Comparison of ENCODE assay signal across 8 cellular contexts in genomic region chr15:78541744-78542034, GRCh38. TPM values are rescaled to one million over a fixed set of nuclear protein-coding genes. Genes with fewer than 3 reads are reported as not detected.
DNase-seq lines count a peak whose midpoint lies in the region; ATAC-seq and TF ChIP-seq lines count a peak whose summit lies in the region.

No MANE protein-coding gene starts in this region.

- H3K4me1 ChIP-seq in ascending aorta: peaks cover 0 to 11% of the 10 kb centered on the region in 2 donors
- peaks cover 0 to 21% (median 11%) of the 10 kb centered on the region in 4 donors for H3K4me1 ChIP-seq in liver (ENCODE audit: control insufficient read depth in 4 of 4, insufficient read depth in 4 of 4, low read length in 3 of 4)
- peaks cover 4% of the 10 kb centered on the region for H3K4me1 ChIP-seq in thymus (ENCODE audit: control insufficient read depth, insufficient read depth, low read length)

- ATAC-seq in HG02588 (IDR thresholded peaks at IDR 0.05; ENCODE audit: unreplicated experiment): no peak

- H3K9me3 Mint-ChIP-seq in activated naive CD4-positive, alpha-beta T cell treated with anti-CD3 and anti-CD28 coated beads, Interleukin-2, amount 10 ng/mL, durations not matched to agents 7 days and 5 days: no peaks in the 10 kb centered on the region

- no peak for DNase-seq in activated naive CD4-positive, alpha-beta T cell treated with anti-CD3 and anti-CD28 coated beads, Interleukin-2, amount 10 ng/mL, durations not matched to agents 7 days and 5 days
- no peak for DNase-seq in activated naive CD4-positive, alpha-beta T cell treated with anti-CD3 and anti-CD28 coated beads, Interleukin-2, amount 50 U/mL, for 16 hours
- DNase-seq in ascending aorta (ENCODE audit: low spot score in 2 of 2) (no peak), NCI-H1048 (lab: John Stamatoyannopoulos, UW) (no peak), SKM-1 (lab: John Stamatoyannopoulos, UW; ENCODE audit: unreplicated experiment) (no peak)

- H3K36me3 ChIP-seq in ascending aorta (peaks cover 29 to 34% of the 10 kb centered on the region in 2 donors), liver (ENCODE audit: control insufficient read depth in 4 of 4, insufficient read depth in 3 of 4, low read depth in 1 of 4, low read length in 3 of 4) (peaks cover 6 to 33% (median 29%) of the 10 kb centered on the region in 4 donors), thymus (ENCODE audit: control insufficient read depth, insufficient read depth) (peaks cover 12% of the 10 kb centered on the region)

- CTCF ChIA-PET in activated naive CD4-positive, alpha-beta T cell treated with anti-CD3 and anti-CD28 coated beads, Interleukin-2, amount 10 ng/mL, durations not matched to agents 7 days and 5 days (lab: Charles Lee): interaction anchor here (0.7 kb wide), 1 partner anchor 9 kb away, joined by 3 read pairs; no protein-coding TSS in a partner anchor

- H3K9me3 ChIP-seq in ascending aorta (no peaks in the 10 kb centered on the region), liver (ENCODE audit: control insufficient read depth in 4 of 4, low read length in 3 of 4) (no peaks in the 10 kb centered on the region), thymus (ENCODE audit: control insufficient read depth) (no peaks in the 10 kb centered on the region)

- H3K27me3 ChIP-seq in ascending aorta: no peaks in the 10 kb centered on the region
- no peaks in the 10 kb centered on the region for H3K27me3 ChIP-seq in liver (ENCODE audit: control insufficient read depth in 4 of 4, insufficient read depth in 4 of 4, low read length in 3 of 4)
- no peaks in the 10 kb centered on the region for H3K27me3 ChIP-seq in thymus (ENCODE audit: control insufficient read depth, insufficient read depth)

- no peak for TF ChIP-seq RAD21 in liver (IDR thresholded peaks at IDR 0.05)

- no peak for TF ChIP-seq CTCF in ascending aorta (IDR thresholded peaks at IDR 0.05)
- TF ChIP-seq CTCF in liver (IDR thresholded peaks at IDR 0.05; ENCODE audit: low read depth, low read length, missing input control): no peak

- peaks cover 43% of the 10 kb centered on the region for H3K36me3 Mint-ChIP-seq in activated naive CD4-positive, alpha-beta T cell treated with anti-CD3 and anti-CD28 coated beads, Interleukin-2, amount 10 ng/mL, durations not matched to agents 7 days and 5 days

- peaks cover 41% of the 10 kb centered on the region for H3K4me1 Mint-ChIP-seq in activated naive CD4-positive, alpha-beta T cell treated with anti-CD3 and anti-CD28 coated beads, Interleukin-2, amount 10 ng/mL, durations not matched to agents 7 days and 5 days

- 18% methylated on average over 1 of the region's 1 CpG for WGBS in liver
- WGBS in thymus: 67% methylated on average over 1 of the region's 1 CpG

- H3K4me3 Mint-ChIP-seq in activated naive CD4-positive, alpha-beta T cell treated with anti-CD3 and anti-CD28 coated beads, Interleukin-2, amount 10 ng/mL, durations not matched to agents 7 days and 5 days: peak overlapping the region; percentile 94

- peaks cover 8% of the 10 kb centered on the region for H3K27me3 Mint-ChIP-seq in activated naive CD4-positive, alpha-beta T cell treated with anti-CD3 and anti-CD28 coated beads, Interleukin-2, amount 10 ng/mL, durations not matched to agents 7 days and 5 days

- peak overlapping the region; percentile 97 for H3K27ac Mint-ChIP-seq in activated naive CD4-positive, alpha-beta T cell treated with anti-CD3 and anti-CD28 coated beads, Interleukin-2, amount 10 ng/mL, durations not matched to agents 7 days and 5 days

- intact Hi-C loops in ascending aorta (cut with DNase I): no loop called here

- H3K9ac ChIP-seq in liver (ENCODE audit: low read depth in 1 of 2, low read length in 2 of 2): peak overlapping the region; percentile 98 to 100

- H3K27ac ChIP-seq in ascending aorta (no peak overlapping the region), liver (ENCODE audit: low read depth in 1 of 2, low read length in 2 of 2) (no peak overlapping the region), thymus (ENCODE audit: low read depth) (no peak overlapping the region)

- H3K4me3 ChIP-seq in ascending aorta (peak overlapping the region; percentile 76 to 94), liver (ENCODE audit: low read depth in 1 of 3, low read length in 3 of 3) (peak overlapping the region; percentile 90 to 98 (median 92)), thymus (ENCODE audit: low read length) (peak overlapping the region; percentile 92)

TF ChIP-seq in liver, 16 proteins besides CTCF, POLR2A, EP300 and RAD21:
- no peak for TF ChIP-seq ZBTB33 (IDR thresholded peaks at IDR 0.05)
- TF ChIP-seq FOXA2 (IDR thresholded peaks at IDR 0.05): no peak
- TF ChIP-seq, protein P1, sequence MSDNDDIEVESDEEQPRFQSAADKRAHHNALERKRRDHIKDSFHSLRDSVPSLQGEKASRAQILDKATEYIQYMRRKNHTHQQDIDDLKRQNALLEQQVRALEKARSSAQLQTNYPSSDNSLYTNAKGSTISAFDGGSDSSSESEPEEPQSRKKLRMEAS (IDR thresholded peaks at IDR 0.05): no peak
- no peak for TF ChIP-seq NR2F2 (IDR thresholded peaks at IDR 0.05)
- TF ChIP-seq, protein P2, sequence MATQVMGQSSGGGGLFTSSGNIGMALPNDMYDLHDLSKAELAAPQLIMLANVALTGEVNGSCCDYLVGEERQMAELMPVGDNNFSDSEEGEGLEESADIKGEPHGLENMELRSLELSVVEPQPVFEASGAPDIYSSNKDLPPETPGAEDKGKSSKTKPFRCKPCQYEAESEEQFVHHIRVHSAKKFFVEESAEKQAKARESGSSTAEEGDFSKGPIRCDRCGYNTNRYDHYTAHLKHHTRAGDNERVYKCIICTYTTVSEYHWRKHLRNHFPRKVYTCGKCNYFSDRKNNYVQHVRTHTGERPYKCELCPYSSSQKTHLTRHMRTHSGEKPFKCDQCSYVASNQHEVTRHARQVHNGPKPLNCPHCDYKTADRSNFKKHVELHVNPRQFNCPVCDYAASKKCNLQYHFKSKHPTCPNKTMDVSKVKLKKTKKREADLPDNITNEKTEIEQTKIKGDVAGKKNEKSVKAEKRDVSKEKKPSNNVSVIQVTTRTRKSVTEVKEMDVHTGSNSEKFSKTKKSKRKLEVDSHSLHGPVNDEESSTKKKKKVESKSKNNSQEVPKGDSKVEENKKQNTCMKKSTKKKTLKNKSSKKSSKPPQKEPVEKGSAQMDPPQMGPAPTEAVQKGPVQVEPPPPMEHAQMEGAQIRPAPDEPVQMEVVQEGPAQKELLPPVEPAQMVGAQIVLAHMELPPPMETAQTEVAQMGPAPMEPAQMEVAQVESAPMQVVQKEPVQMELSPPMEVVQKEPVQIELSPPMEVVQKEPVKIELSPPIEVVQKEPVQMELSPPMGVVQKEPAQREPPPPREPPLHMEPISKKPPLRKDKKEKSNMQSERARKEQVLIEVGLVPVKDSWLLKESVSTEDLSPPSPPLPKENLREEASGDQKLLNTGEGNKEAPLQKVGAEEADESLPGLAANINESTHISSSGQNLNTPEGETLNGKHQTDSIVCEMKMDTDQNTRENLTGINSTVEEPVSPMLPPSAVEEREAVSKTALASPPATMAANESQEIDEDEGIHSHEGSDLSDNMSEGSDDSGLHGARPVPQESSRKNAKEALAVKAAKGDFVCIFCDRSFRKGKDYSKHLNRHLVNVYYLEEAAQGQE (IDR thresholded peaks at IDR 0.05): no peak
- no peak for TF ChIP-seq RXRA (IDR thresholded peaks at IDR 0.05)
- TF ChIP-seq TAF1 (conservative IDR thresholded peaks at IDR 0.05): no peak
- no peak for TF ChIP-seq JUND (IDR thresholded peaks at IDR 0.05)
- no peak for TF ChIP-seq HNF4A (conservative IDR thresholded peaks at IDR 0.05)
- no peak for TF ChIP-seq HNF4G (IDR thresholded peaks at IDR 0.05)
- no peak for TF ChIP-seq ATF3 (IDR thresholded peaks at IDR 0.05)
- TF ChIP-seq GABPA (IDR thresholded peaks at IDR 0.05 in 1 of 2, conservative IDR thresholded peaks at IDR 0.05 in 1 of 2): no peak
- no peak for TF ChIP-seq EGR1 (IDR thresholded peaks at IDR 0.05; ENCODE audit: low read depth in 2 of 2)
- TF ChIP-seq YY1 (IDR thresholded peaks at IDR 0.05): no peak
- TF ChIP-seq FOXA1 (IDR thresholded peaks at IDR 0.05): no peak
TF ChIP-seq in liver: peak in this region for 0.

RNA-seq across cellular contexts. Expression of gene PSMA4, which starts 1.4 kb away (rescaled TPM):
- total RNA-seq in ascending aorta: 94.7 TPM
- 100 to 1,000 TPM in 1 of 2 donors, 10 to 100 TPM in 1; 95.3 to 109 TPM for total RNA-seq in liver
- polyA plus RNA-seq in liver: 100 to 1,000 TPM; 130 to 154 TPM
- 316 TPM for polyA plus RNA-seq in thymus

RNA-seq across cellular contexts. Expression of gene CHRNA5, which starts 23.6 kb away (rescaled TPM):
- total RNA-seq in ascending aorta (not detected), liver (under 1 TPM; 0.17 to 0.56 TPM)
- polyA plus RNA-seq in liver (under 1 TPM; 0.31 to 0.40 TPM), thymus (1.5 TPM)

RNA-seq across cellular contexts. Expression of gene HYKK, which starts 34.3 kb away (rescaled TPM):
- total RNA-seq in ascending aorta (9.0 TPM), liver (1 to 10 TPM; 1.7 to 7.7 TPM)
- polyA plus RNA-seq in liver (1 to 10 TPM; 1.8 to 2.7 TPM), thymus (5.3 TPM)
